ENCODE assay signal across 9 cellular contexts in the genomic region with DNA sequence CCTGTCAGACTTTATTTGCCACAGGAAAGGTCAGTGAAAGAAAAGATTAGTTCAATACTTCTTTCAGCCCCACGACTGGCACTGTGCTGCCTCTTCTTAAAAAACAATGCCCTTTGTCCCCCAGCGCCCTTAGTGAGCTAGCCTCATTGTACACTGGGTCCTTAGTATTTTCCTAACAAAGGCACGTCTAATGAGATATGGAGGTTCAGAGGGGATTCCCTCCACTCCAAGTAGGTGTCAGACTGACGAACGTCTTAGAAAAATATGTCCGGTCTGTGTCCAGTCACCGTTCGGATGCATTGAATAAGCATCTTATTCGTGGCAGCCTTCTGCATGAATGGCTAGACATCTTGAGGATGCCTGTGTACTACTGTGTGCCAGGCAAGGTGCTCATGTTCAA. TPM values are rescaled to one million over a fixed set of nuclear protein-coding genes. Genes with fewer than 3 reads are reported as not detected.
DNase-seq lines count a peak whose midpoint lies in the region; TF ChIP-seq lines count a peak whose summit lies in the region.
"Had no signal": no experiment of that assay in that cellular context is flagged by ENCODE, and none has a peak within 500 bp of the region (broad histone marks: within the 10 kb centered on the region; RNA-seq: fewer than 3 reads in every experiment).

No MANE protein-coding gene starts in this region.

- no peak overlapping the region for H2BK12ac ChIP-seq in mesenchymal stem cell (ENCODE audit: low read length in 2 of 2)

- no peaks in the 10 kb centered on the region for H3K27me3 ChIP-seq in A673 (replicated peaks; ENCODE audit: insufficient read depth, low read depth, low read length, poor library complexity)
- H3K27me3 ChIP-seq in HUES48 (ENCODE audit: control insufficient read depth, insufficient read depth, low read length), result no peaks in the 10 kb centered on the region
- H3K27me3 ChIP-seq in mesenchymal stem cell (ENCODE audit: control insufficient read depth in 1 of 2, insufficient read depth in 1 of 2, low read length in 2 of 2), result no peaks in the 10 kb centered on the region

- no peak overlapping the region for H4K91ac ChIP-seq in mesenchymal stem cell (ENCODE audit: low read length)

- H2BK5ac ChIP-seq in mesenchymal stem cell (ENCODE audit: low read depth, low read length, poor library complexity, severe bottlenecking), result no peak overlapping the region

- H3K9ac ChIP-seq in HUES48 (ENCODE audit: low read depth, low read length), result no peak overlapping the region
- peak overlapping the region; percentile 94 for H3K9ac ChIP-seq in mesenchymal stem cell (ENCODE audit: low read length)

- CTCF ChIA-PET in A673 (lab: Charles Lee), result no interaction called here

- H3K4me3 Mint-ChIP-seq in brain, result peak overlapping the region; percentile 84 to 89 (median 88)

- H3K36me3 Mint-ChIP-seq in brain, result peaks cover 24% of the 10 kb centered on the region

- intact Hi-C loops in A673 (cut with micrococcal nuclease; ENCODE audit: unreplicated experiment), result no loop called here

- no peak overlapping the region for H3K4ac ChIP-seq in mesenchymal stem cell (ENCODE audit: low read depth in 1 of 2, low read length in 2 of 2)

- H3K4me2 ChIP-seq in mesenchymal stem cell (ENCODE audit: low read length, poor library complexity, severe bottlenecking), result peak overlapping the region; percentile 66

- TF ChIP-seq CTCF in A673 (conservative IDR thresholded peaks at IDR 0.05; ENCODE audit: low read depth, low read length) (no peak), brain (conservative IDR thresholded peaks at IDR 0.05) (no peak)

- POLR2A ChIA-PET in A673 (lab: Charles Lee; ENCODE audit: low non-redundant PET), result no interaction called here

- peak overlapping the region; percentile 85 for H3K27ac ChIP-seq in A673 (ENCODE audit: low read depth, low read length, poor library complexity, severe bottlenecking)
- H3K27ac ChIP-seq in HUES48 (ENCODE audit: low read depth, low read length), result no peak overlapping the region
- H3K27ac ChIP-seq in mesenchymal stem cell (ENCODE audit: low read length, poor library complexity, severe bottlenecking), result no peak overlapping the region

- no peaks in the 10 kb centered on the region for H3K9me3 Mint-ChIP-seq in brain

- H3K27ac Mint-ChIP-seq in brain, result peak overlapping the region in 4 of 5 experiments; percentile 40 to 86 (median 79)

- peak overlapping the region; percentile 97 for H2AFZ ChIP-seq in mesenchymal stem cell (ENCODE audit: low read depth, low read length)

- no peak overlapping the region for H2BK120ac ChIP-seq in mesenchymal stem cell (ENCODE audit: low read depth, low read length)

- no peak for DNase-seq in A673 (ENCODE audit: low spot score)
- no peak for DNase-seq in mesenchymal stem cell
- DNase-seq in stimulated activated naive CD4-positive, alpha-beta T cell (lab: John Stamatoyannopoulos, UW), result no peak
- DNase-seq in NK-92 treated with Interleukin-12 subunit alpha and Interleukin-12 subunit beta, amount 100 ng/mL, for 24 hours (lab: John Stamatoyannopoulos, UW), result no peak
- DNase-seq in DMS153 (lab: John Stamatoyannopoulos, UW), result no peak
- no peak for DNase-seq in HT-29 (ENCODE audit: low spot score)
- DNase-seq: amniotic stem cell had no signal

- H3K36me3 ChIP-seq in A673 (ENCODE audit: insufficient read depth, low read length, poor library complexity, severe bottlenecking), result no peaks in the 10 kb centered on the region
- peaks cover 4% of the 10 kb centered on the region; the same call in 1 of the 2 replicates for H3K36me3 ChIP-seq in HUES48 (ENCODE audit: control insufficient read depth, insufficient read depth, low read length)
- peaks cover 11 to 20% of the 10 kb centered on the region in 2 experiments for H3K36me3 ChIP-seq in mesenchymal stem cell (ENCODE audit: control insufficient read depth in 1 of 2, insufficient read depth in 2 of 2, low read depth in 1 of 2, low read length in 2 of 2)

- H2BK15ac ChIP-seq in mesenchymal stem cell (ENCODE audit: low read depth, poor library complexity, severe bottlenecking), result no peak overlapping the region

- H3K4me3 ChIP-seq in A673 (ENCODE audit: low read depth, low read length, poor library complexity, severe bottlenecking) (peak overlapping the region; percentile 89), HUES48 (ENCODE audit: low read depth, low read length) (peak overlapping the region; percentile 77), mesenchymal stem cell (ENCODE audit: insufficient read depth in 1 of 2, low read depth in 1 of 2, low read length in 2 of 2) (peak overlapping the region in 1 of 2 experiments; percentile 99)

- no TSS peak for BruUV-seq in A673 (replicated peaks; lab: Mats Ljungman, UMichigan)

- H3K79me1 ChIP-seq in mesenchymal stem cell (replicated peaks; ENCODE audit: low read length, poor library complexity, severe bottlenecking), result peaks cover 18% of the 10 kb centered on the region

- H3K4me1 ChIP-seq in A673 (ENCODE audit: insufficient read depth, low read length, poor library complexity, severe bottlenecking) (peaks cover 14% of the 10 kb centered on the region), HUES48 (ENCODE audit: control insufficient read depth, insufficient read depth, low read length) (peaks cover 12% of the 10 kb centered on the region; the same call in 1 of the 2 replicates), mesenchymal stem cell (ENCODE audit: control insufficient read depth, insufficient read depth, low read depth, low read length) (peaks cover 7% of the 10 kb centered on the region)

- H3K14ac ChIP-seq in mesenchymal stem cell (ENCODE audit: low read length in 2 of 2), result no peak overlapping the region

- no peak overlapping the region for H3K23ac ChIP-seq in mesenchymal stem cell (ENCODE audit: low read length in 2 of 2)

- H3K27me3 Mint-ChIP-seq in brain, result peaks cover 3% of the 10 kb centered on the region

- peak overlapping the region in 1 of 2 experiments; percentile 8 for H3K18ac ChIP-seq in mesenchymal stem cell (ENCODE audit: low read depth in 1 of 2, low read length in 2 of 2)

- H3K9me3 ChIP-seq in A673 (ENCODE audit: low read depth, low read length, poor library complexity, severe bottlenecking), result no peaks in the 10 kb centered on the region
- H3K9me3 ChIP-seq in HUES48 (ENCODE audit: control insufficient read depth, insufficient read depth, low read length), result no peaks in the 10 kb centered on the region
- no peaks in the 10 kb centered on the region for H3K9me3 ChIP-seq in mesenchymal stem cell (ENCODE audit: control insufficient read depth, low read length)

- no peak overlapping the region for H4K8ac ChIP-seq in mesenchymal stem cell (ENCODE audit: low read length)

- no peak overlapping the region for H2AK5ac ChIP-seq in mesenchymal stem cell (ENCODE audit: low read length, severe bottlenecking)

- whole genome bisulfite sequencing in mesenchymal stem cell, result 86% methylated on average over 9 of the region's 9 CpGs

- peaks cover 41% of the 10 kb centered on the region for H3K4me1 Mint-ChIP-seq in brain

RNA-seq across cellular contexts. Expression of a gene that starts 1.1 kb away (rescaled TPM):
- total RNA-seq in A673 (2021), result 65.4 and 73.7 TPM in 2 replicates
- 25.8 TPM for polyA plus RNA-seq in brain (ENCODE audit: insufficient read depth, low read depth, low replicate concordance)
- polyA plus RNA-seq in mesenchymal stem cell (2013, experiment 1 of 2), result 32.7 TPM
- polyA plus RNA-seq in mesenchymal stem cell (2013, experiment 2 of 2), result 32.3 TPM
- total RNA-seq in HT-29 (2014; rRNA removed; shearing (Covaris generic)), result 16.9 and 37.2 TPM in 2 replicates

RNA-seq across cellular contexts. Expression of a gene that starts 36.2 kb away (rescaled TPM):
- 249 and 261 TPM in 2 replicates for total RNA-seq in A673 (2021)
- 106 TPM for polyA plus RNA-seq in brain (ENCODE audit: insufficient read depth, low read depth, low replicate concordance)
- 119 TPM for polyA plus RNA-seq in mesenchymal stem cell (2013, experiment 1 of 2)
- polyA plus RNA-seq in mesenchymal stem cell (2013, experiment 2 of 2), result 117 TPM
- total RNA-seq in HT-29 (2014; rRNA removed; shearing (Covaris generic)), result 60.3 and 67.9 TPM in 2 replicates
